ENCODE assay signal across 2 cellular contexts in genomic region chr20:48683467-48684175, GRCh38.
TF ChIP-seq lines count a peak whose summit lies in the region.

No MANE protein-coding gene starts in this region.

TF ChIP-seq in endothelial cell of umbilical vein, 7 proteins besides CTCF, POLR2A, EP300 and RAD21:
- TF ChIP-seq JUN (IDR thresholded peaks at IDR 0.05; ENCODE audit: borderline replicate concordance, insufficient read depth, insufficient read length, low read depth) (no peak), POLR2AphosphoS5 (IDR thresholded peaks at IDR 0.05; ENCODE audit: insufficient read depth, low read depth, low read length) (no peak), MAX (IDR thresholded peaks at IDR 0.05; ENCODE audit: insufficient read depth, insufficient read length) (no peak), MYC (IDR thresholded peaks at IDR 0.05; ENCODE audit: low read depth, low read length) (no peak), GATA2 (IDR thresholded peaks at IDR 0.05; ENCODE audit: insufficient read depth, insufficient read length, low read depth, low read length) (no peak), EZH2 (IDR thresholded peaks at IDR 0.05; ENCODE audit: borderline replicate concordance, low read depth, low read length, severe bottlenecking) (no peak), FOS (IDR thresholded peaks at IDR 0.05; ENCODE audit: borderline replicate concordance, insufficient read depth, low read length) (no peak)
TF ChIP-seq in endothelial cell of umbilical vein: peak in this region for 0.

TF ChIP-seq in HepG2, 621 proteins besides CTCF, POLR2A, EP300 and RAD21:
- TF ChIP-seq ZNF574 (CRISPR knock-in tag; IDR thresholded peaks at IDR 0.05) (no peak), ZNF512 (CRISPR knock-in tag; IDR thresholded peaks at IDR 0.05) (no peak), ZC3H4 (CRISPR knock-in tag; IDR thresholded peaks at IDR 0.05; ENCODE audit: borderline replicate concordance) (no peak), ZNF335 (CRISPR knock-in tag; IDR thresholded peaks at IDR 0.05) (no peak), SMC3 (IDR thresholded peaks at IDR 0.05; ENCODE audit: low read length) (no peak), ZIK1 (CRISPR knock-in tag; IDR thresholded peaks at IDR 0.05; ENCODE audit: borderline replicate concordance, low read depth) (no peak), PHF21A (CRISPR knock-in tag; IDR thresholded peaks at IDR 0.05) (no peak), PREB (CRISPR knock-in tag; IDR thresholded peaks at IDR 0.05) (no peak), ZNF710 (CRISPR knock-in tag; IDR thresholded peaks at IDR 0.05; ENCODE audit: borderline replicate concordance) (no peak), IKZF5 (CRISPR knock-in tag; IDR thresholded peaks at IDR 0.05) (no peak), KMT2A (CRISPR knock-in tag; IDR thresholded peaks at IDR 0.05) (no peak), BCL6 (CRISPR knock-in tag; IDR thresholded peaks at IDR 0.05) (no peak), SOX13 (IDR thresholded peaks at IDR 0.05) (no peak), SOX13 (CRISPR knock-in tag; conservative IDR thresholded peaks at IDR 0.05 in 1 of 2, IDR thresholded peaks at IDR 0.05 in 1 of 2) (no peak), ZBTB44 (CRISPR knock-in tag; IDR thresholded peaks at IDR 0.05) (no peak), FOXA3 (CRISPR knock-in tag; IDR thresholded peaks at IDR 0.05) (no peak), ELF4 (CRISPR knock-in tag; IDR thresholded peaks at IDR 0.05; ENCODE audit: borderline replicate concordance) (no peak), HNRNPLL (IDR thresholded peaks at IDR 0.05; ENCODE audit: low read depth, low read length, poor library complexity, severe bottlenecking) (no peak), GATA4 (IDR thresholded peaks at IDR 0.05; ENCODE audit: borderline replicate concordance, low read depth) (no peak)
